Comparison of ENCODE assay signal across 28 cellular contexts in genomic region chr5:114969482-114969881, GRCh38.
"Had no signal": no experiment of that assay in that cellular context is flagged by ENCODE, and none has a peak within 500 bp of the region (broad histone marks: within the 10 kb centered on the region; RNA-seq: fewer than 3 reads in every experiment).

No MANE protein-coding gene starts in this region.

- H3K9me3 ChIP-seq: ovary, psoas muscle, suprapubic skin, testis, transverse colon, upper lobe of right lung, uterus had no signal

- H3K36me3 ChIP-seq: neural progenitor cell, ovary, spleen, suprapubic skin, tibial artery, transverse colon, upper lobe of right lung, uterus had no signal

- DNase-seq: natural killer cell; occipital lobe; ovary; posterior cingulate gyrus; psoas muscle; right cardiac atrium; spleen; stimulated activated CD4-positive, alpha-beta T cell treated with anti-CD3 and anti-CD28 coated beads, Interleukin-12 subunit alpha, Interleukin-12 subunit beta, amount 100 ng/mL, for 4 hours; stimulated activated CD4-positive, alpha-beta T cell treated with anti-CD3 and anti-CD28 coated beads, Interleukin-1b, Interleukin-23, amount 100 ng/mL, for 48 hours; stimulated activated CD4-positive, alpha-beta T cell treated with anti-CD3 and anti-CD28 coated beads, Interleukin-4, amount 100 ng/mL, for 1 hour; stimulated activated CD4-positive, alpha-beta T cell treated with anti-CD3 and anti-CD28 coated beads, Interleukin-4, amount 100 ng/mL, for 4 hours; stimulated activated CD8-positive, alpha-beta memory T cell treated with anti-CD3 and anti-CD28 coated beads, Interleukin-4, amount 100 ng/mL, for 48 hours; stimulated activated naive CD4-positive, alpha-beta T cell; stimulated activated naive CD8-positive, alpha-beta T cell treated with anti-CD3 and anti-CD28 coated beads, Interleukin-15, amount 100 ng/mL, for 72 hours; stimulated activated naive CD8-positive, alpha-beta T cell treated with anti-CD3 and anti-CD28 coated beads, Interleukin-15, Interleukin-2, amounts not matched to agents 100 U/mL and 50 U/mL, for 24 hours; substantia nigra; testis; tibial artery; transverse colon; upper lobe of right lung; uterus had no signal

- H3K4me1 ChIP-seq: neural progenitor cell, parathyroid adenoma, psoas muscle, spleen, suprapubic skin, testis, tibial artery, transverse colon, upper lobe of right lung, uterus had no signal

- H3K4me2 ChIP-seq: neural progenitor cell, smooth muscle cell had no signal

- H3K9ac ChIP-seq: neural progenitor cell, parathyroid adenoma had no signal

- H3K27ac ChIP-seq: neural progenitor cell, ovary, parathyroid adenoma, psoas muscle, skin epidermis, spleen, suprapubic skin, testis, tibial artery, transverse colon, upper lobe of right lung, uterus had no signal

- ATAC-seq: natural killer cell; psoas muscle; right cardiac atrium; sciatic nerve; stimulated activated memory B cell treated with anti-CD40 and anti-IgM and Interleukin-4, amounts not matched to agents 10 μg/mL and 1 μg/mL and 100 μg/mL, for 72 hours; stimulated activated naive CD8-positive, alpha-beta T cell treated with anti-CD3 and anti-CD28 coated beads, Interleukin-15, amount 100 ng/mL, for 72 hours; stimulated activated naive CD8-positive, alpha-beta T cell treated with anti-CD3 and anti-CD28 coated beads, Interleukin-15, Interleukin-2, amounts not matched to agents 100 U/mL and 50 U/mL, for 24 hours; upper lobe of right lung had no signal

- H2AFZ ChIP-seq: neural progenitor cell, parathyroid adenoma had no signal

- H3K27me3 ChIP-seq: neural progenitor cell, ovary, spleen, suprapubic skin, testis, tibial artery, transverse colon, upper lobe of right lung, uterus had no signal

- H3K79me2 ChIP-seq: parathyroid adenoma had no signal

- H3K4me3 ChIP-seq: neural progenitor cell, ovary, psoas muscle, skin epidermis, smooth muscle cell, spleen, suprapubic skin, testis, tibial artery, transverse colon, upper lobe of right lung, uterus had no signal
